14 cellular contexts compared by ENCODE assay signal in the genomic region with DNA sequence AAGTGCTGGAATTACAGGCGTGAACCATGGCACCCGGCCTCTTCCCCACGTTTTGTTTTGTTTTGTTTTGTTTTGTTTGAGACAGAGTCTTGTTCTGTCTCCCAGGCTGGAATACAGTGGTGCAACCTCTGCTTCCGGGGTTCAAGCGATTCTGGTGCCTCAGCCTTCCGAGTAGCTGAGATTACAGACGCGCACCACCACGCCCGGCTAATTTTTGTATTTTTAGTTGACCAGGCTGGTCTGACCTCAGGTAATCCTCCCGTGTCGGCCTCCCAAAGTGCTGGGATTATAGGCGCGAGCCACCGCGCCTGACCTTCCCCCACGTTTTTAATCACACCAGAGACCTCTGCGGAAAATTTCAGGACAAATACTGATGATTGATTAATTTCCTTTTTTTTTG. TPM values are rescaled to one million over a fixed set of nuclear protein-coding genes. Genes with fewer than 3 reads are reported as not detected.
DNase-seq lines count a peak whose midpoint lies in the region; ATAC-seq, FAIRE-seq and TF ChIP-seq lines count a peak whose summit lies in the region.
"Had no signal": no experiment of that assay in that cellular context is flagged by ENCODE, and none has a peak within 500 bp of the region (broad histone marks: within the 10 kb centered on the region; RNA-seq: fewer than 3 reads in every experiment).

No MANE protein-coding gene starts in this region.

- CTCF ChIA-PET in A549 (lab: Yijun Ruan, JAX) (no interaction called here), Caco-2 (lab: Charles Lee) (no interaction called here)

- no peak for TF ChIP-seq POLR2A in A549 (IDR thresholded peaks at IDR 0.05; ENCODE audit: low read length)

- WGBS in A549 (ENCODE audit: missing lambda C conversion rate) = 88% methylated on average over 18 of the region's 18 CpGs

- intact Hi-C loops in Caco-2 (cut with micrococcal nuclease; ENCODE audit: unreplicated experiment) = no loop called here
- intact Hi-C loops in head of caudate nucleus (cut with DNase I) = loop anchor here (5.0 kb wide), 2 partner anchors 145 to 580 kb away; a partner anchor contains a TSS

- H3K9me3 Mint-ChIP-seq in Caco-2 (ENCODE audit: unreplicated experiment) = no peaks in the 10 kb centered on the region
- H3K9me3 Mint-ChIP-seq in glutamatergic neuron (ENCODE audit: unreplicated experiment) = peaks cover 26% of the 10 kb centered on the region
- H3K9me3 Mint-ChIP-seq: dendritic cell treated with granulocyte-macrophage colony-stimulating factor and Interleukin-4, amounts not matched to agents 40 ng/mL and 50 ng/mL, for 4 days had no signal

- H3K9me3 ChIP-seq in A549 = no peaks in the 10 kb centered on the region
- no peaks in the 10 kb centered on the region for H3K9me3 ChIP-seq in Caco-2
- H3K9me3 ChIP-seq in T-helper 17 cell (ENCODE audit: control insufficient read depth, low read length, poor library complexity, severe bottlenecking) = no peaks in the 10 kb centered on the region
- H3K9me3 ChIP-seq: mucosa of descending colon, suprapubic skin had no signal

- POLR2A ChIA-PET in A549 (lab: Yijun Ruan, JAX) (no interaction called here), Caco-2 (lab: Charles Lee) (no interaction called here)

- FAIRE-seq in A549 (lab: Jason Lieb, UNC) = no peak

- BruUV-seq in Caco-2 (replicated peaks; lab: Mats Ljungman, UMichigan) = no TSS peak

- H3K4me3 Mint-ChIP-seq in Caco-2 (ENCODE audit: unreplicated experiment) = peak overlapping the region; percentile 89
- no peak overlapping the region for H3K4me3 Mint-ChIP-seq in T-helper 17 cell
- peak overlapping the region; percentile 59 for H3K4me3 Mint-ChIP-seq in glutamatergic neuron (ENCODE audit: unreplicated experiment)
- H3K4me3 Mint-ChIP-seq: dendritic cell treated with granulocyte-macrophage colony-stimulating factor and Interleukin-4, amounts not matched to agents 40 ng/mL and 50 ng/mL, for 4 days had no signal

- DNase-seq in A549 (ENCODE audit: low read depth in 1 of 2, low spot score in 1 of 2) = no peak
- DNase-seq in Caco-2 = no peak
- DNase-seq in T-helper 17 cell = no peak
- no peak for DNase-seq in glutamatergic neuron
- DNase-seq in head of caudate nucleus = no peak
- DNase-seq in NCI-H1930 (lab: John Stamatoyannopoulos, UW) = no peak
- DNase-seq: KG1, mucosa of descending colon, NCI-H2029 treated with DMSO at 0.1 percent for 48 hours had no signal

- H3K4me1 Mint-ChIP-seq in Caco-2 (ENCODE audit: low read depth, unreplicated experiment) (peaks cover 18% of the 10 kb centered on the region), T-helper 17 cell (peaks cover 39% of the 10 kb centered on the region), glutamatergic neuron (ENCODE audit: low read depth, unreplicated experiment) (peaks cover 9% of the 10 kb centered on the region)

- H3K4me1 ChIP-seq in A549 (peaks cover 15% of the 10 kb centered on the region; the same call in 2 of the 3 replicates), Caco-2 (peaks cover 20% of the 10 kb centered on the region)

- peaks cover 1% of the 10 kb centered on the region for H3K36me3 ChIP-seq in Caco-2 (ENCODE audit: control insufficient read depth, insufficient read depth, low read length)
- H3K36me3 ChIP-seq: suprapubic skin had no signal

- no peaks in the 10 kb centered on the region for H3K27me3 Mint-ChIP-seq in Caco-2 (ENCODE audit: insufficient read depth, unreplicated experiment)
- H3K27me3 Mint-ChIP-seq in T-helper 17 cell = no peaks in the 10 kb centered on the region
- H3K27me3 Mint-ChIP-seq in glutamatergic neuron (ENCODE audit: unreplicated experiment) = peaks cover 9% of the 10 kb centered on the region
- H3K27me3 Mint-ChIP-seq: dendritic cell treated with granulocyte-macrophage colony-stimulating factor and Interleukin-4, amounts not matched to agents 40 ng/mL and 50 ng/mL, for 4 days had no signal

- peak overlapping the region; percentile 99; the same call in 2 of the 3 replicates for H3K4me2 ChIP-seq in A549

- no peak overlapping the region for H3K4me3 ChIP-seq in A549
- no peak overlapping the region for H3K4me3 ChIP-seq in Caco-2 (ENCODE audit: low read depth, low read length)
- H3K4me3 ChIP-seq: mucosa of descending colon had no signal

- TF ChIP-seq RAD21 in A549 (conservative IDR thresholded peaks at IDR 0.05 in 1 of 2, IDR thresholded peaks at IDR 0.05 in 1 of 2) = no peak

- no peak overlapping the region for H3K27ac ChIP-seq in A549
- H3K27ac ChIP-seq: suprapubic skin had no signal

- TF ChIP-seq CTCF in A549 (IDR thresholded peaks at IDR 0.05) (no peak), Caco-2 (IDR thresholded peaks at IDR 0.05; ENCODE audit: insufficient read depth in 1 of 2, low read depth in 1 of 2, low read length in 1 of 2, severe bottlenecking in 1 of 2, unreplicated experiment in 1 of 2) (no peak), glutamatergic neuron (IDR thresholded peaks at IDR 0.05; ENCODE audit: partially characterized antibody, unreplicated experiment) (no peak)

- H3K27me3 ChIP-seq in Caco-2 (replicated peaks; ENCODE audit: control insufficient read depth, insufficient read depth, low read length) = no peaks in the 10 kb centered on the region
- H3K27me3 ChIP-seq: suprapubic skin had no signal

- TF ChIP-seq EP300 in A549 (IDR thresholded peaks at IDR 0.05) = no peak

- H3K27ac Mint-ChIP-seq in Caco-2 (ENCODE audit: unreplicated experiment) (no peak overlapping the region), T-helper 17 cell (peak overlapping the region; percentile 41), glutamatergic neuron (ENCODE audit: unreplicated experiment) (peak overlapping the region; percentile 22)
- H3K27ac Mint-ChIP-seq: dendritic cell treated with granulocyte-macrophage colony-stimulating factor and Interleukin-4, amounts not matched to agents 40 ng/mL and 50 ng/mL, for 4 days had no signal

- ATAC-seq in A549 (no peak), T-helper 17 cell (no peak), HG02642 (IDR thresholded peaks at IDR 0.05; ENCODE audit: poor library complexity, unreplicated experiment) (no peak), GM19467 (IDR thresholded peaks at IDR 0.05; ENCODE audit: unreplicated experiment) (no peak)
- ATAC-seq: activated CD4-positive, CD25-positive, alpha-beta regulatory T cell treated with anti-CD3 and anti-CD28 coated beads, Interleukin-2, amount 50 U/mL, for 24 hours; mucosa of descending colon had no signal

- H3K36me3 Mint-ChIP-seq in Caco-2 (ENCODE audit: insufficient read depth, unreplicated experiment) = peaks cover 74% of the 10 kb centered on the region
- H3K36me3 Mint-ChIP-seq in T-helper 17 cell (ENCODE audit: low read depth) = peaks cover 6% of the 10 kb centered on the region
- peaks cover 11% of the 10 kb centered on the region for H3K36me3 Mint-ChIP-seq in glutamatergic neuron (ENCODE audit: unreplicated experiment)

TF ChIP-seq in A549, 52 proteins besides CTCF, POLR2A, EP300 and RAD21 (continues in another document):
- no peak for TF ChIP-seq NR3C1 (IDR thresholded peaks at IDR 0.05)
- TF ChIP-seq RNF2 (IDR thresholded peaks at IDR 0.05; ENCODE audit: borderline replicate concordance, low read depth) = no peak
- no peak for TF ChIP-seq JUNB (IDR thresholded peaks at IDR 0.05)
- no peak for TF ChIP-seq CEBPB (IDR thresholded peaks at IDR 0.05)

RNA-seq across cellular contexts. Expression of a gene that starts 2.2 kb away (rescaled TPM):
- 22.3 and 29.3 TPM in 2 replicates for polyA plus RNA-seq in A549 (2011; rRNA removed)
- 10.9 and 11.7 TPM in 2 replicates for polyA plus RNA-seq in A549 (2012; cell fraction: cytosol; rRNA removed)
- polyA plus RNA-seq in A549 (2012; cell fraction: nucleus; rRNA removed) = 5.2 and 6.0 TPM in 2 replicates
- 41.0 to 43.5 TPM (median 42.8 TPM) in 3 replicates for polyA plus RNA-seq in A549 (2017; fragmentation: RNase III; extraction: RNeasy Plus Mini Kit Qiagen cat#74134 plus additional on column Dnase treatment)
- polyA minus RNA-seq in A549 (2011; rRNA and poly(A)+ RNA removed) = 7.8 and 8.5 TPM in 2 replicates
- 62.7 and 67.6 TPM in 2 replicates for total RNA-seq in Caco-2 (2022)
- total RNA-seq in T-helper 17 cell = 10 to 100 TPM; 18.3 to 22.4 TPM
- total RNA-seq in glutamatergic neuron (ENCODE audit: unreplicated experiment) = 26.9 TPM

RNA-seq across cellular contexts. Expression of a gene that starts 2.3 kb away (rescaled TPM):
- polyA plus RNA-seq in A549 (2011; rRNA removed) (164 and 321 TPM in 2 replicates), A549 (2017; fragmentation: RNase III; extraction: RNeasy Plus Mini Kit Qiagen cat#74134 plus additional on column Dnase treatment) (369 to 406 TPM (median 397 TPM) in 3 replicates)
- polyA plus RNA-seq in A549 (2012; cell fraction: cytosol; rRNA removed) = 148 and 201 TPM in 2 replicates
- 99.1 and 148 TPM in 2 replicates for polyA plus RNA-seq in A549 (2012; cell fraction: nucleus; rRNA removed)
- 28.8 and 30.9 TPM in 2 replicates for polyA minus RNA-seq in A549 (2011; rRNA and poly(A)+ RNA removed)
- total RNA-seq in Caco-2 (2022) (316 and 341 TPM in 2 replicates), T-helper 17 cell (100 to 1,000 TPM; 339 to 360 TPM), glutamatergic neuron (ENCODE audit: unreplicated experiment) (444 TPM)

RNA-seq across cellular contexts. Expression of a gene that starts 58.8 kb away (rescaled TPM):
- polyA plus RNA-seq in A549 (2011; rRNA removed) (65.5 and 125 TPM in 2 replicates), A549 (2017; fragmentation: RNase III; extraction: RNeasy Plus Mini Kit Qiagen cat#74134 plus additional on column Dnase treatment) (434 to 480 TPM (median 446 TPM) in 3 replicates)
- 193 and 220 TPM in 2 replicates for polyA plus RNA-seq in A549 (2012; cell fraction: cytosol; rRNA removed)
- polyA plus RNA-seq in A549 (2012; cell fraction: nucleus; rRNA removed) = 249 and 286 TPM in 2 replicates
- 14.6 and 14.9 TPM in 2 replicates for polyA minus RNA-seq in A549 (2011; rRNA and poly(A)+ RNA removed)
- total RNA-seq in Caco-2 (2022) (405 and 408 TPM in 2 replicates), T-helper 17 cell (100 to 1,000 TPM; 212 to 226 TPM), glutamatergic neuron (ENCODE audit: unreplicated experiment) (253 TPM)
